ENCODE assay signal across 28 cellular contexts in the genomic region with DNA sequence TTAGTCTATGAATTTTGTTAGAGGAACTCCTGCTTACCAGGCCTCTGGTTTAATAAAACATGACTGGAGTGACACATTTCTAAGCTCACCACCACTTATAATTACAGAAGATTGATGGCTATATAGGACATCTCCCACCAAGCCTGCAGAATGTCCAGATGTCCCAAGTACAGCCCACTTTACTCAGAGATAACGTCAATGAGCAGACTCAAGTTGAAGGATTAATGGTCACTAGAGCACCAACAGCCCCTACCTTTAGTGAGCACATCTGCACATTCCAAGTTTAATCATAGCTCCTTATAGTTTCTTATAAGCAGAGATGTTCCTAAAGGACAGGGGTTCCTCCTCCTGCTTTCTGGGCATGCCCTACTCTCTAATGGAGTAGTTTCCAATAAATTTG. TPM values are rescaled to one million over a fixed set of nuclear protein-coding genes. Genes with fewer than 3 reads are reported as not detected.
"Had no signal": no experiment of that assay in that cellular context is flagged by ENCODE, and none has a peak within 500 bp of the region (broad histone marks: within the 10 kb centered on the region; RNA-seq: fewer than 3 reads in every experiment).

No MANE protein-coding gene starts in this region.

- H3K27me3 ChIP-seq: ascending aorta, body of pancreas had no signal

- H3K9me3 Mint-ChIP-seq: activated naive CD8-positive, alpha-beta T cell treated with anti-CD3 and anti-CD28 coated beads, Interleukin-2, amount 50 U/mL, for 24 hours had no signal

- ATAC-seq: activated CD4-positive, alpha-beta T cell treated with anti-CD3 and anti-CD28 coated beads for 36 hours; activated naive CD4-positive, alpha-beta T cell treated with anti-CD3 and anti-CD28 coated beads, Interleukin-2, amount 50 U/mL, for 72 hours; activated naive CD8-positive, alpha-beta T cell treated with anti-CD3 and anti-CD28 coated beads, Interleukin-2, amount 50 U/mL, for 24 hours; body of pancreas; Panc1; Right ventricle myocardium inferior had no signal

- H3K36me3 ChIP-seq: ascending aorta, MG63 had no signal

- H3K9ac ChIP-seq: SK-N-SH had no signal

- H3K9me3 ChIP-seq: ascending aorta, body of pancreas, MG63, SK-N-SH had no signal

- H3K4me3 Mint-ChIP-seq: activated CD4-positive, alpha-beta T cell treated with anti-CD3 and anti-CD28 coated beads for 36 hours; activated naive CD8-positive, alpha-beta T cell treated with anti-CD3 and anti-CD28 coated beads, Interleukin-2, amount 50 U/mL, for 24 hours had no signal

- H3K27ac Mint-ChIP-seq: activated CD4-positive, alpha-beta T cell treated with anti-CD3 and anti-CD28 coated beads for 36 hours; activated naive CD4-positive, alpha-beta T cell treated with anti-CD3 and anti-CD28 coated beads, Interleukin-2, amount 50 U/mL, for 72 hours; activated naive CD8-positive, alpha-beta T cell treated with anti-CD3 and anti-CD28 coated beads, Interleukin-2, amount 50 U/mL, for 24 hours had no signal

- H3K4me2 ChIP-seq: SK-N-SH had no signal

- H3K27me3 Mint-ChIP-seq: activated CD4-positive, alpha-beta T cell treated with anti-CD3 and anti-CD28 coated beads for 36 hours; activated naive CD8-positive, alpha-beta T cell treated with anti-CD3 and anti-CD28 coated beads, Interleukin-2, amount 50 U/mL, for 24 hours had no signal

- H3K4me3 ChIP-seq: ascending aorta, body of pancreas, MG63 had no signal

- H3K36me3 Mint-ChIP-seq: activated naive CD4-positive, alpha-beta T cell treated with anti-CD3 and anti-CD28 coated beads, Interleukin-2, amount 50 U/mL, for 72 hours had no signal

- H3K27ac ChIP-seq: ascending aorta, body of pancreas, VCaP had no signal

- DNase-seq: activated CD4-positive, alpha-beta T cell treated with anti-CD3 and anti-CD28 coated beads for 36 hours; activated CD4-positive, alpha-beta T cell treated with anti-CD3 and anti-CD28 coated beads, Interleukin-2, amount 50 U/mL, for 4 hours; activated CD8-positive, alpha-beta memory T cell treated with anti-CD3 and anti-CD28 coated beads, Interleukin-2, amount 50 U/mL, for 4 hours; activated naive CD8-positive, alpha-beta T cell treated with anti-CD3 and anti-CD28 coated beads, Interleukin-2, amount 50 U/mL, for 24 hours; amniotic stem cell; body of pancreas; central memory CD4-positive, alpha-beta T cell; MG63; NCI-H1105; NCI-H1436; NCI-H1694 treated with DMSO at 0.1 percent for 48 hours; NCI-H2029 treated with DMSO at 0.1 percent for 48 hours; NCI-H226; NCI-H526; NCI-H774; SK-N-SH; T-helper 1 cell had no signal

- H3K4me1 ChIP-seq: ascending aorta, body of pancreas had no signal

RNA-seq across cellular contexts. Expression of gene IL20, which starts 37.4 kb away (rescaled TPM):
- total RNA-seq: activated CD4-positive, alpha-beta T cell treated with anti-CD3 and anti-CD28 coated beads for 36 hours; activated CD8-positive, alpha-beta memory T cell treated with anti-CD3 and anti-CD28 coated beads for 36 hours; activated naive CD4-positive, alpha-beta T cell treated with anti-CD3 and anti-CD28 coated beads, Interleukin-2, amount 50 U/mL, for 72 hours; ascending aorta; body of pancreas; chondrocyte; NCI-H460; OCI-LY7; Right ventricle myocardium inferior; T-helper 2 cell treated with Interferon-gamma antibody and Interleukin-4, amounts not matched to agents 100 ng/mL and 5 ng/mL, for 36 hours had no signal
- polyA plus RNA-seq: SK-N-SH had no signal

RNA-seq across cellular contexts. Expression of gene IL10, which starts 55.8 kb away (rescaled TPM):
- total RNA-seq: bronchial epithelial cell, chondrocyte, NCI-H460, OCI-LY7 had no signal
- polyA plus RNA-seq: SK-N-SH had no signal

RNA-seq across cellular contexts. Expression of gene IL19, which starts 57.5 kb away (rescaled TPM):
- total RNA-seq: activated CD4-positive, alpha-beta T cell treated with anti-CD3 and anti-CD28 coated beads for 36 hours; activated CD8-positive, alpha-beta memory T cell treated with anti-CD3 and anti-CD28 coated beads for 36 hours; activated naive CD4-positive, alpha-beta T cell treated with anti-CD3 and anti-CD28 coated beads, Interleukin-2, amount 50 U/mL, for 72 hours; ascending aorta; body of pancreas; bronchial epithelial cell; chondrocyte; NCI-H460; OCI-LY7; Right ventricle myocardium inferior; T-helper 2 cell treated with Interferon-gamma antibody and Interleukin-4, amounts not matched to agents 100 ng/mL and 5 ng/mL, for 36 hours had no signal
- polyA plus RNA-seq: SK-N-SH had no signal
